In genomic region chr1:24553931-24554330, GRCh38 we compare ENCODE assay signal across 1 cellular context.
TF ChIP-seq lines count a peak whose summit lies in the region.

No MANE protein-coding gene starts in this region.

TF ChIP-seq in HepG2, 621 proteins besides CTCF, POLR2A, EP300 and RAD21:
- TF ChIP-seq PATZ1 (CRISPR knock-in tag; IDR thresholded peaks at IDR 0.05) (0 out of 2 replicates have a peak, but pooled peaks have one; percentile 17), ZNF574 (CRISPR knock-in tag; IDR thresholded peaks at IDR 0.05) (0 out of 2 replicates have a peak, but pooled peaks have one; percentile 20), CBFB (CRISPR knock-in tag; IDR thresholded peaks at IDR 0.05) (no peak)
